In the genomic region with DNA sequence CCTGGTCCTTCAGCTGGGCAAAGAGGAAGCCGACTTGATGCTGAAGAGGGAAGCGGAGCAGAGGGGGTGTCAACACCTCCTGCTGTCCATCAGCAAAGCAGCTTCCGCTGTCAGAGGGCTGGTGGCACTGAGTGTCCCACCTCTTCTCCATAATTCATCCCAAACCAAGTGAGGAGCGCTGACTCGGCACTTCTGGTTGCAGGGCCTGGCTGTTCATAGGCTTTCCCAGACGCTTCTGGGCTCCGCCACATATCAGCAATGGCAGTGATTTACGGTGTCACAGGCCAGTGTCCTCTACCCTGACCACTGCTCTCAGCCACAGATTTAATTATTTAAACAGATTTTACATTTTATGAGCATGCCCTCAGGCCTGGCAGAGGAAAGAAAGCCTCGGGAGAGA, we compare ENCODE assay signal across 18 cellular contexts.
DNase-seq lines count a peak whose midpoint lies in the region; ATAC-seq, FAIRE-seq and TF ChIP-seq lines count a peak whose summit lies in the region.
"Had no signal": no experiment of that assay in that cellular context is flagged by ENCODE, and none has a peak within 500 bp of the region (broad histone marks: within the 10 kb centered on the region; RNA-seq: fewer than 3 reads in every experiment).

No MANE protein-coding gene starts in this region.

- H3K79me2 ChIP-seq in GM23338 (replicated peaks; ENCODE audit: insufficient read depth), result no peaks in the 10 kb centered on the region
- no peaks in the 10 kb centered on the region for H3K79me2 ChIP-seq in K562 (ENCODE audit: control insufficient read depth, insufficient read depth, low read length)
- H3K79me2 ChIP-seq in mesendoderm (ENCODE audit: control insufficient read depth, insufficient read depth, low read length), result no peaks in the 10 kb centered on the region

- H3K4me1 ChIP-seq in A549 (no peaks in the 10 kb centered on the region), GM23338 (ENCODE audit: insufficient read depth) (no peaks in the 10 kb centered on the region), K562 (replicated peaks in 1 of 2; ENCODE audit: control insufficient read depth in 2 of 2, insufficient read depth in 2 of 2, low read length in 2 of 2) (no peaks in the 10 kb centered on the region), mesendoderm (ENCODE audit: control insufficient read depth, low read depth, low read length) (peaks cover 7% of the 10 kb centered on the region)

- no peak overlapping the region for H2BK120ac ChIP-seq in mesendoderm (ENCODE audit: low read depth, low read length)

- H3K27ac ChIP-seq in A549 (no peak overlapping the region), GM23338 (ENCODE audit: low read depth) (no peak overlapping the region), K562 (ENCODE audit: extremely low read depth, low read depth, low read length) (no peak overlapping the region), mesendoderm (ENCODE audit: low read depth, low read length) (no peak overlapping the region)
- H3K27ac ChIP-seq: C4-2B, GM23248, HL-60 had no signal

- no peak overlapping the region for H3K4me3 Mint-ChIP-seq in GM23338
- H3K4me3 Mint-ChIP-seq: B cell; CD4-positive, alpha-beta memory T cell; IgD-negative memory B cell had no signal

- H3K36me3 ChIP-seq in GM23338 (ENCODE audit: insufficient read depth) (no peaks in the 10 kb centered on the region), K562 (ENCODE audit: control insufficient read depth, insufficient read depth, low read length) (no peaks in the 10 kb centered on the region), mesendoderm (ENCODE audit: control insufficient read depth, insufficient read depth, low read length) (no peaks in the 10 kb centered on the region)

- H3K36me3 Mint-ChIP-seq in GM23338 (ENCODE audit: low read depth), result no peaks in the 10 kb centered on the region
- H3K36me3 Mint-ChIP-seq: CD4-positive, alpha-beta memory T cell; IgD-negative memory B cell had no signal

- 31% methylated on average over 9 of the region's 9 CpGs for WGBS in A549 (ENCODE audit: missing lambda C conversion rate)
- WGBS in K562 (ENCODE audit: insufficient coverage, low coverage, missing lambda C conversion rate), result 0% methylated on average over 7 of the region's 9 CpGs
- WGBS in mesendoderm (ENCODE audit: extremely low coverage, insufficient coverage, low lambda C conversion rate), result no CpG with 5 or more reads among the region's 9 CpGs

- no peaks in the 10 kb centered on the region for H3K9me1 ChIP-seq in K562 (ENCODE audit: control insufficient read depth, insufficient read depth, low read length)

- H3K4me3 ChIP-seq in A549 (no peak overlapping the region), GM23338 (no peak overlapping the region), K562 (no peak overlapping the region), mesendoderm (ENCODE audit: low read length) (no peak overlapping the region)
- H3K4me3 ChIP-seq: GM23248 had no signal

- DNase-seq in A549 (ENCODE audit: low read depth in 1 of 2, low spot score in 1 of 2), result no peak
- no peak for DNase-seq in GM23338 (ENCODE audit: low spot score)
- no peak for DNase-seq in K562 (ENCODE audit: extremely low read depth in 1 of 4, low spot score in 3 of 4)
- no peak for DNase-seq in mesendoderm
- DNase-seq in H4 (ENCODE audit: low spot score), result no peak
- no peak for DNase-seq in NCI-H2196 treated with DMSO at 0.1 percent for 48 hours (lab: John Stamatoyannopoulos, UW; ENCODE audit: unreplicated experiment)
- no peak for DNase-seq in activated CD4-positive, alpha-beta T cell treated with anti-CD3 and anti-CD28 coated beads for 4 hours
- DNase-seq: CD4-positive, alpha-beta memory T cell; DMS79; GM23248; HCEC 1CT had no signal

- H3F3A ChIP-seq in GM23338 (replicated peaks; ENCODE audit: low read depth), result no peaks in the 10 kb centered on the region

- TF ChIP-seq EP300 in A549 (IDR thresholded peaks at IDR 0.05), result no peak
- no peak for TF ChIP-seq EP300 in K562 (IDR thresholded peaks at IDR 0.05; ENCODE audit: low read length)

- no peak overlapping the region for H2BK15ac ChIP-seq in mesendoderm (replicated peaks; ENCODE audit: low read depth)

- BruUV-seq in K562 (replicated peaks; lab: Mats Ljungman, UMichigan), result no TSS peak

- in situ Hi-C loops in K562 (cut with MboI), result no loop called here

- H2BK5ac ChIP-seq in mesendoderm (ENCODE audit: low read length), result no peak overlapping the region

- POLR2A ChIA-PET in A549 (lab: Yijun Ruan, JAX), result no interaction called here
- POLR2A ChIA-PET in K562 (lab: Yijun Ruan, JAX), result no interaction called here

- H3K4me2 ChIP-seq in A549 (no peak overlapping the region), GM23338 (no peak overlapping the region), K562 (ENCODE audit: insufficient read depth, low read length) (no peak overlapping the region), mesendoderm (ENCODE audit: low read length) (no peak overlapping the region)

- no peak overlapping the region for H3K18ac ChIP-seq in mesendoderm (ENCODE audit: low read length)

- no peak overlapping the region for H2AK5ac ChIP-seq in mesendoderm (ENCODE audit: low read length)

- H4K20me1 ChIP-seq in GM23338 (replicated peaks; ENCODE audit: insufficient read depth) (no peaks in the 10 kb centered on the region), K562 (replicated peaks; ENCODE audit: control insufficient read depth, insufficient read depth, low read length) (no peaks in the 10 kb centered on the region)

- peaks cover 7% of the 10 kb centered on the region for H3K27me3 Mint-ChIP-seq in GM23338 (ENCODE audit: insufficient read depth, low read depth, poor library complexity)

- TF ChIP-seq POLR2A in A549 (IDR thresholded peaks at IDR 0.05; ENCODE audit: low read length), result no peak
- no peak for TF ChIP-seq POLR2A in K562 (conservative IDR thresholded peaks at IDR 0.05)

- peaks cover 10% of the 10 kb centered on the region for H3K4me1 Mint-ChIP-seq in GM23338
- H3K4me1 Mint-ChIP-seq: B cell; CD4-positive, alpha-beta memory T cell; IgD-negative memory B cell had no signal

- TF ChIP-seq RAD21 in A549 (conservative IDR thresholded peaks at IDR 0.05 in 1 of 2, IDR thresholded peaks at IDR 0.05 in 1 of 2) (no peak), K562 (CRISPR knock-in tag; conservative IDR thresholded peaks at IDR 0.05 in 1 of 2, IDR thresholded peaks at IDR 0.05 in 1 of 2) (no peak)

- H3K9me3 Mint-ChIP-seq in GM23338, result no peaks in the 10 kb centered on the region
- H3K9me3 Mint-ChIP-seq: IgD-negative memory B cell had no signal

- 0 out of 2 replicates have a peak overlapping the region, but pooled peaks have one; percentile 51 for H3K27ac Mint-ChIP-seq in GM23338
- H3K27ac Mint-ChIP-seq: B cell; CD4-positive, alpha-beta memory T cell; IgD-negative memory B cell had no signal

- peak overlapping the region; percentile 1 for H3K56ac ChIP-seq in mesendoderm (ENCODE audit: low read length)

- H3K9ac ChIP-seq in K562 (ENCODE audit: insufficient read depth in 1 of 2, low read depth in 2 of 2, low read length in 2 of 2) (no peak overlapping the region), mesendoderm (ENCODE audit: low read length) (no peak overlapping the region)
- H3K9ac ChIP-seq: GM23248 had no signal

- no peaks in the 10 kb centered on the region for H3K79me1 ChIP-seq in mesendoderm (ENCODE audit: low read length)

- CTCF ChIA-PET in A549 (lab: Yijun Ruan, JAX), result interaction anchor here (0.6 to 1.5 kb wide), 2 partner anchors 17 to 537 kb away, joined by 3 read pairs; no protein-coding TSS in a partner anchor
- CTCF ChIA-PET in K562 (lab: Yijun Ruan, JAX; ENCODE audit: low intra/inter-chr PET ratio), result no interaction called here

- no peak overlapping the region for H3K23ac ChIP-seq in mesendoderm (ENCODE audit: low read length)

- no peak overlapping the region for H4K8ac ChIP-seq in mesendoderm (ENCODE audit: low read depth, low read length)

- no peaks in the 10 kb centered on the region for H3K9me2 ChIP-seq in GM23338 (ENCODE audit: insufficient read depth)

- H3K9me3 ChIP-seq in A549, result no peaks in the 10 kb centered on the region
- no peaks in the 10 kb centered on the region for H3K9me3 ChIP-seq in K562 (replicated peaks; ENCODE audit: control insufficient read depth, insufficient read depth, low read depth, low read length)

- H3K27me3 ChIP-seq in GM23338 (ENCODE audit: insufficient read depth), result no peaks in the 10 kb centered on the region
- no peaks in the 10 kb centered on the region for H3K27me3 ChIP-seq in K562 (ENCODE audit: control insufficient read depth in 2 of 2, insufficient read depth in 2 of 2, low read length in 2 of 2)
- H3K27me3 ChIP-seq in mesendoderm (ENCODE audit: insufficient read depth, low read length, poor library complexity), result no peaks in the 10 kb centered on the region

- H4K5ac ChIP-seq in mesendoderm (ENCODE audit: low read length), result no peak overlapping the region

- ATAC-seq in A549 (no peak), GM23338 (no peak), K562 (no peak), HG03025 (IDR thresholded peaks at IDR 0.05; ENCODE audit: low FRiP score, unreplicated experiment) (no peak)

- H2AFZ ChIP-seq in GM23338 (peak overlapping the region; percentile 47; the same call in 1 of the 2 replicates), K562 (ENCODE audit: low read depth, low read length) (no peak overlapping the region)
- H2AFZ ChIP-seq: GM23248 had no signal

- no peak for TF ChIP-seq CTCF in A549 (IDR thresholded peaks at IDR 0.05)
- TF ChIP-seq CTCF in GM23338 (conservative IDR thresholded peaks at IDR 0.05; ENCODE audit: low read depth in 2 of 2), result no peak
- TF ChIP-seq CTCF in K562 (IDR thresholded peaks at IDR 0.05 in 2 of 3, conservative IDR thresholded peaks at IDR 0.05 in 1 of 3; ENCODE audit: insufficient read depth in 2 of 3, low read depth in 1 of 3, low read length in 3 of 3), result no peak

- H3K4ac ChIP-seq in mesendoderm (ENCODE audit: low read depth, low read length), result no peak overlapping the region

- intact Hi-C loops in K562 (cut with micrococcal nuclease), result no loop called here

- FAIRE-seq in A549 (lab: Jason Lieb, UNC) (no peak), K562 (lab: Jason Lieb, UNC) (no peak)
- FAIRE-seq: G401.6, GM12891 had no signal

TF ChIP-seq in A549, 52 proteins besides CTCF, POLR2A, EP300 and RAD21:
- peak; percentile 87 for TF ChIP-seq MAFK (IDR thresholded peaks at IDR 0.05; ENCODE audit: partially characterized antibody)
- no peak for TF ChIP-seq HES2 (IDR thresholded peaks at IDR 0.05)
TF ChIP-seq in A549: peak in this region for 1.

TF ChIP-seq in GM23338, 12 proteins besides CTCF, POLR2A, EP300 and RAD21 (continues in another document):
- no peak for TF ChIP-seq POLR2AphosphoS5 (IDR thresholded peaks at IDR 0.05; ENCODE audit: low read depth)

TF ChIP-seq in K562, 482 proteins besides CTCF, POLR2A, EP300 and RAD21 (continues in another document):
- TF ChIP-seq ZNF740 (CRISPR knock-in tag; IDR thresholded peaks at IDR 0.05), result no peak
- no peak for TF ChIP-seq ZNF740 (tag; IDR thresholded peaks at IDR 0.05)
- TF ChIP-seq C11orf30 (IDR thresholded peaks at IDR 0.05; ENCODE audit: low read depth), result peak; percentile 52

Comparison
In these comparisons a context has a peak if more than half of its experiments do, and no peak if none do; other contexts are left out.
1. Of the 35 proteins assayed by ChIP-seq in both K562 and A549: peak only in K562: none; only in A549: none; in both: MAFK; in neither: 34.